Comparison of ENCODE assay signal across 29 cellular contexts in genomic region chr1:17432412-17432811, GRCh38. TPM values are rescaled to one million over a fixed set of nuclear protein-coding genes. Genes with fewer than 3 reads are reported as not detected.
DNase-seq lines count a peak whose midpoint lies in the region; ATAC-seq lines count a peak whose summit lies in the region.
"Had no signal": no experiment of that assay in that cellular context is flagged by ENCODE, and none has a peak within 500 bp of the region (broad histone marks: within the 10 kb centered on the region; RNA-seq: fewer than 3 reads in every experiment).

No MANE protein-coding gene starts in this region.

- no peak for DNase-seq in activated T-cell treated with anti-CD3 and anti-CD28 coated beads, Interleukin-2, amount 50 U/mL, for 24 hours
- no peak for DNase-seq in activated T-cell treated with anti-CD3 and anti-CD28 coated beads for 4 hours
- no peak for DNase-seq in central memory CD8-positive, alpha-beta T cell (ENCODE audit: low spot score in 2 of 2)
- DNase-seq in stimulated activated naive B cell treated with anti-CD40 and anti-IgM and Interleukin-4, amounts not matched to agents 10 μg/mL and 1 μg/mL and 100 μg/mL, for 72 hours: no peak
- no peak for DNase-seq in NCI-H2227 treated with DMSO at 0.1 percent for 48 hours (lab: John Stamatoyannopoulos, UW)
- DNase-seq: activated CD4-positive, alpha-beta T cell treated with anti-CD3 and anti-CD28 coated beads, Interleukin-2, amount 10 ng/mL, durations not matched to agents 24 days and 14 days; activated naive CD4-positive, alpha-beta T cell treated with anti-CD3 and anti-CD28 coated beads, Interleukin-2, amount 10 ng/mL, durations not matched to agents 7 days and 5 days; endodermal cell; foreskin keratinocyte; H9; NCI-H1436; NCI-H2107; NCI-H446 treated with DMSO at 0.1 percent for 48 hours; nephron progenitor cell; pancreas; SHP77; stimulated activated CD4-positive, alpha-beta T cell treated with anti-CD3 and anti-CD28 coated beads, Interleukin-4, amount 100 ng/mL, for 1 hour; T-helper 9 cell; testis had no signal

- H3K9ac ChIP-seq in HUES64 (ENCODE audit: low read depth, low read length): no peak overlapping the region
- H3K9ac ChIP-seq: KMS-11 had no signal

- 92% methylated on average over 3 of the region's 3 CpGs for WGBS in HUES64

- peaks cover 66% of the 10 kb centered on the region for H3K4me1 ChIP-seq in HUES64 (ENCODE audit: insufficient read depth, low read length)

- H3K4me3 ChIP-seq in HUES64 (ENCODE audit: low read length): no peak overlapping the region
- H3K4me3 ChIP-seq: esophagus muscularis mucosa, heart left ventricle, lower lobe of right lung, pancreas, testis had no signal

- no peak for ATAC-seq in central memory CD8-positive, alpha-beta T cell (replicated peaks; ENCODE audit: extremely low read depth, poor library complexity, severe bottlenecking)
- peak; percentile 10 to 13 for ATAC-seq in stimulated activated naive B cell treated with anti-CD40 and anti-IgM and Interleukin-4, amounts not matched to agents 10 μg/mL and 1 μg/mL and 100 μg/mL, for 72 hours (replicated peaks)
- no peak for ATAC-seq in GM21447 (IDR thresholded peaks at IDR 0.05; ENCODE audit: unreplicated experiment)
- ATAC-seq in HG02981 (IDR thresholded peaks at IDR 0.05; ENCODE audit: unreplicated experiment): no peak
- ATAC-seq: foreskin keratinocyte, heart left ventricle, right cardiac atrium had no signal

- H3K27me3 ChIP-seq in HUES64 (ENCODE audit: insufficient read depth, low read length): no peaks in the 10 kb centered on the region
- H3K27me3 ChIP-seq: esophagus muscularis mucosa, foreskin keratinocyte, heart left ventricle, pancreas, testis had no signal

- H3K4me3 Mint-ChIP-seq in activated T-cell treated with anti-CD3 and anti-CD28 coated beads, Interleukin-2, amount 50 U/mL, for 24 hours: no peak overlapping the region
- no peak overlapping the region for H3K4me3 Mint-ChIP-seq in central memory CD8-positive, alpha-beta T cell
- H3K4me3 Mint-ChIP-seq in stimulated activated naive B cell treated with anti-CD40 and anti-IgM and Interleukin-4, amounts not matched to agents 10 μg/mL and 1 μg/mL and 100 μg/mL, for 72 hours: peak overlapping the region; percentile 17 to 76
- H3K4me3 Mint-ChIP-seq: activated CD4-positive, alpha-beta T cell treated with anti-CD3 and anti-CD28 coated beads, Interleukin-2, amount 10 ng/mL, durations not matched to agents 24 days and 14 days; activated naive CD4-positive, alpha-beta T cell treated with anti-CD3 and anti-CD28 coated beads, Interleukin-2, amount 10 ng/mL, durations not matched to agents 7 days and 5 days; activated T-helper 1 cell treated with anti-CD3 and anti-CD28 coated beads, Interleukin-12 subunit alpha, Interleukin-12 subunit beta, Interleukin-2, Interleukin-4 antibody, amounts not matched to agents 30 ng/mL and 10 ng/mL and 1 ng/mL, durations not matched to agents 14 hours and 24 hours and 36 hours; endodermal cell; nephron progenitor cell had no signal

- H3K9me3 ChIP-seq in HUES64 (ENCODE audit: insufficient read depth, low read depth, low read length): no peaks in the 10 kb centered on the region
- H3K9me3 ChIP-seq: esophagus muscularis mucosa, heart left ventricle, lower lobe of right lung, pancreas, testis had no signal

- peak overlapping the region; percentile 10 for H3K27ac Mint-ChIP-seq in activated T-cell treated with anti-CD3 and anti-CD28 coated beads, Interleukin-2, amount 50 U/mL, for 24 hours
- H3K27ac Mint-ChIP-seq in central memory CD8-positive, alpha-beta T cell (ENCODE audit: low read depth): peak overlapping the region; percentile 68
- peak overlapping the region; percentile 97 for H3K27ac Mint-ChIP-seq in stimulated activated naive B cell treated with anti-CD40 and anti-IgM and Interleukin-4, amounts not matched to agents 10 μg/mL and 1 μg/mL and 100 μg/mL, for 72 hours
- H3K27ac Mint-ChIP-seq: activated CD4-positive, alpha-beta T cell treated with anti-CD3 and anti-CD28 coated beads, Interleukin-2, amount 10 ng/mL, durations not matched to agents 24 days and 14 days; activated naive CD4-positive, alpha-beta T cell treated with anti-CD3 and anti-CD28 coated beads, Interleukin-2, amount 10 ng/mL, durations not matched to agents 7 days and 5 days had no signal

- H3K27me3 Mint-ChIP-seq in activated T-cell treated with anti-CD3 and anti-CD28 coated beads, Interleukin-2, amount 50 U/mL, for 24 hours: no peaks in the 10 kb centered on the region
- H3K27me3 Mint-ChIP-seq in central memory CD8-positive, alpha-beta T cell: no peaks in the 10 kb centered on the region
- H3K27me3 Mint-ChIP-seq in stimulated activated naive B cell treated with anti-CD40 and anti-IgM and Interleukin-4, amounts not matched to agents 10 μg/mL and 1 μg/mL and 100 μg/mL, for 72 hours: no peaks in the 10 kb centered on the region
- H3K27me3 Mint-ChIP-seq: activated CD4-positive, alpha-beta T cell treated with anti-CD3 and anti-CD28 coated beads, Interleukin-2, amount 10 ng/mL, durations not matched to agents 24 days and 14 days; activated naive CD4-positive, alpha-beta T cell treated with anti-CD3 and anti-CD28 coated beads, Interleukin-2, amount 10 ng/mL, durations not matched to agents 7 days and 5 days had no signal

- H3K36me3 Mint-ChIP-seq in activated T-cell treated with anti-CD3 and anti-CD28 coated beads, Interleukin-2, amount 50 U/mL, for 24 hours (ENCODE audit: low read depth): peaks cover 87% of the 10 kb centered on the region
- peaks cover 35% of the 10 kb centered on the region for H3K36me3 Mint-ChIP-seq in central memory CD8-positive, alpha-beta T cell (ENCODE audit: insufficient read depth)
- H3K36me3 Mint-ChIP-seq in stimulated activated naive B cell treated with anti-CD40 and anti-IgM and Interleukin-4, amounts not matched to agents 10 μg/mL and 1 μg/mL and 100 μg/mL, for 72 hours: peaks cover 22 to 43% of the 10 kb centered on the region in 2 donors

- H3K9me3 Mint-ChIP-seq in activated T-cell treated with anti-CD3 and anti-CD28 coated beads, Interleukin-2, amount 50 U/mL, for 24 hours: no peaks in the 10 kb centered on the region
- no peaks in the 10 kb centered on the region for H3K9me3 Mint-ChIP-seq in central memory CD8-positive, alpha-beta T cell
- no peaks in the 10 kb centered on the region for H3K9me3 Mint-ChIP-seq in stimulated activated naive B cell treated with anti-CD40 and anti-IgM and Interleukin-4, amounts not matched to agents 10 μg/mL and 1 μg/mL and 100 μg/mL, for 72 hours
- H3K9me3 Mint-ChIP-seq: activated CD4-positive, alpha-beta T cell treated with anti-CD3 and anti-CD28 coated beads, Interleukin-2, amount 10 ng/mL, durations not matched to agents 24 days and 14 days; activated naive CD4-positive, alpha-beta T cell treated with anti-CD3 and anti-CD28 coated beads, Interleukin-2, amount 10 ng/mL, durations not matched to agents 7 days and 5 days; activated T-helper 1 cell treated with anti-CD3 and anti-CD28 coated beads, Interleukin-12 subunit alpha, Interleukin-12 subunit beta, Interleukin-2, Interleukin-4 antibody, amounts not matched to agents 30 ng/mL and 10 ng/mL and 1 ng/mL, durations not matched to agents 14 hours and 24 hours and 36 hours; endodermal cell; H9; nephron progenitor cell had no signal

- peaks cover 66% of the 10 kb centered on the region for H3K4me1 Mint-ChIP-seq in activated T-cell treated with anti-CD3 and anti-CD28 coated beads, Interleukin-2, amount 50 U/mL, for 24 hours (ENCODE audit: low read depth)
- H3K4me1 Mint-ChIP-seq in central memory CD8-positive, alpha-beta T cell: peaks cover 41% of the 10 kb centered on the region
- H3K4me1 Mint-ChIP-seq in stimulated activated naive B cell treated with anti-CD40 and anti-IgM and Interleukin-4, amounts not matched to agents 10 μg/mL and 1 μg/mL and 100 μg/mL, for 72 hours: peaks cover 37 to 68% of the 10 kb centered on the region in 2 donors

- H3K27ac ChIP-seq in HUES64 (ENCODE audit: low read depth, low read length): peak overlapping the region; percentile 34
- H3K27ac ChIP-seq: esophagus muscularis mucosa, foreskin keratinocyte, KMS-11, lower lobe of right lung, pancreas, testis, VCaP had no signal

- peaks cover 85% of the 10 kb centered on the region for H3K36me3 ChIP-seq in HUES64 (ENCODE audit: insufficient read depth, low read length)
- H3K36me3 ChIP-seq: pancreas had no signal

RNA-seq across cellular contexts. Expression of gene RCC2, which starts 7.1 kb away (rescaled TPM):
- 225 TPM for polyA plus RNA-seq in HUES64 (2013, experiment 1 of 2)
- 198 TPM for polyA plus RNA-seq in HUES64 (2013, experiment 2 of 2)

Comparison
In these comparisons a context has a peak if more than half of its experiments do, and no peak if none do; other contexts are left out.
1. H3K27ac Mint-ChIP-seq: peak in every context shown above with its lines; median percentile 97 in stimulated activated naive B cell treated with anti-CD40 and anti-IgM and Interleukin-4, amounts not matched to agents 10 μg/mL and 1 μg/mL and 100 μg/mL, for 72 hours; 68 in central memory CD8-positive, alpha-beta T cell; 10 in activated T-cell treated with anti-CD3 and anti-CD28 coated beads, Interleukin-2, amount 50 U/mL, for 24 hours.
2. H3K4me3 Mint-ChIP-seq: peak in stimulated activated naive B cell treated with anti-CD40 and anti-IgM and Interleukin-4, amounts not matched to agents 10 μg/mL and 1 μg/mL and 100 μg/mL, for 72 hours (2 of 2); none in activated T-cell treated with anti-CD3 and anti-CD28 coated beads, Interleukin-2, amount 50 U/mL, for 24 hours (single experiment) and central memory CD8-positive, alpha-beta T cell (single experiment).
3. ATAC-seq: peak in stimulated activated naive B cell treated with anti-CD40 and anti-IgM and Interleukin-4, amounts not matched to agents 10 μg/mL and 1 μg/mL and 100 μg/mL, for 72 hours (2 of 2); none in central memory CD8-positive, alpha-beta T cell (single experiment), GM21447 (single experiment) and HG02981 (single experiment).